In the genomic region with DNA sequence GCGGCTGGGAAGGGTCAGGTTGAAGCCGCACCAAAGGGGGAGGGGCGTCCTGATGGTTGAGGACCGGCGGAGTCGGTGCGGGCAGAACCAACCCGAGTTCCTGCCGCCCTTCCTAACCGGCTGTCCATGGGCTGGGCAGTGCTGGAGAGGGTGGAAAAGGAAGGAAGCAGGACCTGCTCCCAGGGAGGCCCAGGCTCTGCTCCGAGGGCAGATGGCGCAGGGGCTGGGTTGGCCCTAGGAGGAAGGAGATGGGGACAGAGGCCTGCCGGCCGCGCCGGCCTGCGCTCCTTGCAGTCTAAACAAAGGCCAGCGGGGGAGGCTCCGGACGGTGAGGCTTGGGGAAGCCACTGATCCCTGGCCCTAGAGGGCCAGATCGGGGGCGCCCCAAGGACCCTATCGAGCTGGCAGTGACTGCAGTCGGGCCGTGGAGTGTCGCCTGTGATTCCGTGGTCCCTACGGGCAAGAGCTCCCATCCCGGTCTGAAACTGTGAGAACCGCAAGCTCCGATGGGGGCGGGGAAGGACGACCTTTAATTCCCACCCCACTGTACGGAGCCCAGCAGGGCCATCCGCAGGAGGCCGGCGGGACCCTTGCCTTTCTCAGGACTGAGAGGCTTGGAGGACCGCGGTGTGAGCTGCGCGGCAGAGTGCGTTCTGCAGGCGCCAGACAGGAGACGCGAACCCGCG, we compare ENCODE assay signal across 1 cellular context.
A peak's percentile ranks its signal among the peaks of the same experiment; 100 is the strongest.
TF ChIP-seq lines count a peak whose summit lies in the region.

No MANE protein-coding gene starts in this region.

TF ChIP-seq in HepG2, 621 proteins besides CTCF, POLR2A, EP300 and RAD21:
- TF ChIP-seq, protein P1, sequence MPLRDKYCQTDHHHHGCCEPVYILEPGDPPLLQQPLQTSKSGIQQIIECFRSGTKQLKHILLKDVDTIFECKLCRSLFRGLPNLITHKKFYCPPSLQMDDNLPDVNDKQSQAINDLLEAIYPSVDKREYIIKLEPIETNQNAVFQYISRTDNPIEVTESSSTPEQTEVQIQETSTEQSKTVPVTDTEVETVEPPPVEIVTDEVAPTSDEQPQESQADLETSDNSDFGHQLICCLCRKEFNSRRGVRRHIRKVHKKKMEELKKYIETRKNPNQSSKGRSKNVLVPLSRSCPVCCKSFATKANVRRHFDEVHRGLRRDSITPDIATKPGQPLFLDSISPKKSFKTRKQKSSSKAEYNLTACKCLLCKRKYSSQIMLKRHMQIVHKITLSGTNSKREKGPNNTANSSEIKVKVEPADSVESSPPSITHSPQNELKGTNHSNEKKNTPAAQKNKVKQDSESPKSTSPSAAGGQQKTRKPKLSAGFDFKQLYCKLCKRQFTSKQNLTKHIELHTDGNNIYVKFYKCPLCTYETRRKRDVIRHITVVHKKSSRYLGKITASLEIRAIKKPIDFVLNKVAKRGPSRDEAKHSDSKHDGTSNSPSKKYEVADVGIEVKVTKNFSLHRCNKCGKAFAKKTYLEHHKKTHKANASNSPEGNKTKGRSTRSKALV (CRISPR knock-in tag; IDR thresholded peaks at IDR 0.05), result peak; percentile 80
- TF ChIP-seq, protein P2, sequence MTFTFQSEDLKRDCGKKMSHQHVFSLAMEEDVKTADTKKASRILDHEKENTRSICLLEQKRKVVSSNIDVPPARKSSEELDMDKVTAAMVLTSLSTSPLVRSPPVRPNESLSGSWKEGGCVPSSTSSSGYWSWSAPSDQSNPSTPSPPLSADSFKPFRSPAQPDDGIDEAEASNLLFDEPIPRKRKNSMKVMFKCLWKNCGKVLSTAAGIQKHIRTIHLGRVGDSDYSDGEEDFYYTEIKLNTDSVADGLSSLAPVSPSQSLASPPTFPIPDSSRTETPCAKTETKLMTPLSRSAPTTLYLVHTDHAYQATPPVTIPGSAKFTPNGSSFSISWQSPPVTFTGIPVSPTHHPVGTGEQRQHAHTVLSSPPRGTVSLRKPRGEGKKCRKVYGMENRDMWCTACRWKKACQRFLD (CRISPR knock-in tag; IDR thresholded peaks at IDR 0.05; ENCODE audit: borderline replicate concordance), result 0 out of 2 replicates have a peak, but pooled peaks have one; percentile 46
- TF ChIP-seq ZNF205 (CRISPR knock-in tag; IDR thresholded peaks at IDR 0.05), result no peak
